In the genomic region with DNA sequence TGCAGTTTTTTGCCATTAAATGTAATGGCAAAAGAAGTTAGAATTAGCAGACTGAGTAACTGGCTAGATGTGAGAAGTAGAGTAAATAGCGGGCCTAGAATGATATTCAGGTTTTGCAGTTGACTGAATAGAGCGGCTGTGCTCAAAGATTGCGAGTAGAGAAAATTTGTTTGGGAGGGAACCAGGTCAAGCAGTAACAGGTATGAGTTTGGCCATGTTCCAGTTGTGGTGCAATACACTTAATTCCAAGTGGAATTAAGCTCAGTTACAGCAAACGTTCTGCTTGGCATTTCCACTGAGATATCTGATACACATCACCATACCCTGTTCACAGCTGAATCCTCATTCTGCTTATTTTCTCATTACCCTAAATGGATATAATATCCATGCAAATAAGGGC, we compare ENCODE assay signal across 17 cellular contexts.
A peak's percentile ranks its signal among the peaks of the same experiment; 100 is the strongest.
DNase-seq lines count a peak whose midpoint lies in the region; ATAC-seq and TF ChIP-seq lines count a peak whose summit lies in the region.
"Had no signal": no experiment of that assay in that cellular context is flagged by ENCODE, and none has a peak within 500 bp of the region (broad histone marks: within the 10 kb centered on the region; RNA-seq: fewer than 3 reads in every experiment).

No MANE protein-coding gene starts in this region.

- no peaks in the 10 kb centered on the region for H3K27me3 ChIP-seq in lung (ENCODE audit: control insufficient read depth, insufficient read depth)

- H3K4me3 ChIP-seq in epithelial cell of esophagus (ENCODE audit: low read length) = no peak overlapping the region
- no peak overlapping the region for H3K4me3 ChIP-seq in lung

- no peak overlapping the region for H3K27ac ChIP-seq in lung (ENCODE audit: low read depth in 1 of 2, low read length in 1 of 2)

- no peaks in the 10 kb centered on the region for H3K4me1 ChIP-seq in lung (ENCODE audit: control insufficient read depth in 2 of 2, insufficient read depth in 2 of 2, low read length in 2 of 2)

- no peaks in the 10 kb centered on the region for H3K9me3 ChIP-seq in lung (ENCODE audit: control insufficient read depth in 2 of 2, insufficient read depth in 1 of 2, low read length in 1 of 2)

- peak; percentile 53 for ATAC-seq in lung (ENCODE audit: insufficient read depth, low FRiP score)
- no peak for ATAC-seq in HG02588 (IDR thresholded peaks at IDR 0.05; ENCODE audit: unreplicated experiment)
- ATAC-seq in GM19452 (IDR thresholded peaks at IDR 0.05; ENCODE audit: unreplicated experiment) = no peak
- ATAC-seq in HG02885 (IDR thresholded peaks at IDR 0.05; ENCODE audit: poor library complexity, unreplicated experiment) = no peak
- ATAC-seq: HepG2 had no signal

- TF ChIP-seq CTCF in epithelial cell of esophagus (IDR thresholded peaks at IDR 0.05; ENCODE audit: insufficient read depth, low read depth, low read length, missing control alignments) = no peak
- no peak for TF ChIP-seq CTCF in lung (IDR thresholded peaks at IDR 0.05; ENCODE audit: control extremely low read depth, extremely low read depth)

- no peaks in the 10 kb centered on the region for H3K36me3 ChIP-seq in lung (ENCODE audit: control insufficient read depth in 2 of 2, insufficient read depth in 2 of 2, low read length in 2 of 2)

- peak; percentile 21 for DNase-seq in NCI-H2029 (lab: John Stamatoyannopoulos, UW)
- no peak for DNase-seq in NCI-H2029 treated with DMSO at 0.1 percent for 48 hours (lab: John Stamatoyannopoulos, UW)
- DNase-seq in NCI-H2171 treated with DMSO at 0.1 percent for 48 hours (lab: John Stamatoyannopoulos, UW) = peak; percentile 38
- DNase-seq in epithelial cell of esophagus (ENCODE audit: low read depth) = peak; percentile 67
- peak; percentile 65 for DNase-seq in lung (ENCODE audit: low spot score)
- DNase-seq: 8988T, DMS79 treated with DMSO at 0.1 percent for 48 hours, KG1, MV-4-11, NCI-H146, NCI-H2081 treated with DMSO at 0.1 percent for 48 hours, NCI-H446, NCI-H774 had no signal

- WGBS in lung, 2 donors = 68 to 89% methylated on average over 4 of the region's 4 CpGs
